In genomic region chr10:14513061-14513460, GRCh38 we compare ENCODE assay signal across 19 cellular contexts.
A peak's percentile ranks its signal among the peaks of the same experiment; 100 is the strongest.
DNase-seq lines count a peak whose midpoint lies in the region; ATAC-seq and TF ChIP-seq lines count a peak whose summit lies in the region.
"Had no signal": no experiment of that assay in that cellular context is flagged by ENCODE, and none has a peak within 500 bp of the region (broad histone marks: within the 10 kb centered on the region; RNA-seq: fewer than 3 reads in every experiment).

No MANE protein-coding gene starts in this region.

- H3K27me3 ChIP-seq in CD4-positive, CD25-positive, alpha-beta regulatory T cell (ENCODE audit: control insufficient read depth, insufficient read depth, low read length): no peaks in the 10 kb centered on the region
- no peaks in the 10 kb centered on the region for H3K27me3 ChIP-seq in effector memory CD4-positive, alpha-beta T cell (replicated peaks; ENCODE audit: control insufficient read depth, insufficient read depth, low read length, poor library complexity, severe bottlenecking)
- H3K27me3 ChIP-seq in muscle layer of duodenum (ENCODE audit: low read depth, low read length): no peaks in the 10 kb centered on the region
- H3K27me3 ChIP-seq: BLaER1 had no signal

- CTCF ChIA-PET in activated CD4-positive, alpha-beta T cell treated with anti-CD3 and anti-CD28 coated beads for 36 hours (lab: Charles Lee): no interaction called here

- peaks cover 1% of the 10 kb centered on the region for H3K4me1 ChIP-seq in CD4-positive, CD25-positive, alpha-beta regulatory T cell (ENCODE audit: control insufficient read depth, insufficient read depth, low read length, poor library complexity, severe bottlenecking)
- peaks cover 2% of the 10 kb centered on the region for H3K4me1 ChIP-seq in effector memory CD4-positive, alpha-beta T cell (ENCODE audit: control insufficient read depth, insufficient read depth, low read length, poor library complexity, severe bottlenecking)
- no peaks in the 10 kb centered on the region for H3K4me1 ChIP-seq in muscle layer of duodenum (ENCODE audit: control insufficient read depth in 1 of 2, insufficient read depth in 2 of 2, low read length in 2 of 2)

- peaks cover 50% of the 10 kb centered on the region for H3K36me3 ChIP-seq in CD4-positive, CD25-positive, alpha-beta regulatory T cell (ENCODE audit: control insufficient read depth, insufficient read depth, low read length)
- H3K36me3 ChIP-seq in effector memory CD4-positive, alpha-beta T cell (ENCODE audit: control insufficient read depth, insufficient read depth, low read length): peaks cover 34% of the 10 kb centered on the region
- peaks cover 3 to 12% of the 10 kb centered on the region in 2 donors for H3K36me3 ChIP-seq in muscle layer of duodenum (ENCODE audit: control insufficient read depth in 1 of 2, insufficient read depth in 2 of 2, low read length in 2 of 2)

- H3K36me3 Mint-ChIP-seq in activated CD4-positive, alpha-beta T cell treated with anti-CD3 and anti-CD28 coated beads for 36 hours (ENCODE audit: low read depth): peaks cover 54% of the 10 kb centered on the region
- peaks cover 46% of the 10 kb centered on the region for H3K36me3 Mint-ChIP-seq in CD4-positive, CD25-positive, alpha-beta regulatory T cell
- H3K36me3 Mint-ChIP-seq in HFFc6 (ENCODE audit: low read depth): peaks cover 5% of the 10 kb centered on the region

- H3K4me3 ChIP-seq in CD4-positive, CD25-positive, alpha-beta regulatory T cell (ENCODE audit: low read depth, low read length): no peak overlapping the region
- no peak overlapping the region for H3K4me3 ChIP-seq in effector memory CD4-positive, alpha-beta T cell (ENCODE audit: insufficient read depth, low read depth, low read length, poor library complexity, severe bottlenecking)
- no peak overlapping the region for H3K4me3 ChIP-seq in muscle layer of duodenum (ENCODE audit: low read depth in 1 of 2, low read length in 2 of 2)
- H3K4me3 ChIP-seq: BLaER1, K562 had no signal

- H3K27me3 Mint-ChIP-seq in activated CD4-positive, alpha-beta T cell treated with anti-CD3 and anti-CD28 coated beads for 36 hours: no peaks in the 10 kb centered on the region
- no peaks in the 10 kb centered on the region for H3K27me3 Mint-ChIP-seq in CD4-positive, CD25-positive, alpha-beta regulatory T cell
- H3K27me3 Mint-ChIP-seq in HFFc6 (ENCODE audit: insufficient read depth): no peaks in the 10 kb centered on the region
- H3K27me3 Mint-ChIP-seq: CD8-positive, alpha-beta memory T cell had no signal

- intact Hi-C loops in activated CD4-positive, alpha-beta T cell treated with anti-CD3 and anti-CD28 coated beads for 36 hours (cut with DNase I, micrococcal nuclease): no loop called here

- DNase-seq in activated CD4-positive, alpha-beta T cell treated with anti-CD3 and anti-CD28 coated beads for 36 hours: no peak
- DNase-seq in activated CD4-positive, alpha-beta T cell treated with anti-CD3 and anti-CD28 coated beads, Interleukin-2, amount 50 U/mL, for 48 hours: no peak
- no peak for DNase-seq in CD4-positive, CD25-positive, alpha-beta regulatory T cell
- DNase-seq in effector memory CD4-positive, alpha-beta T cell: no peak
- no peak for DNase-seq in HFFc6
- no peak for DNase-seq in stimulated activated CD4-positive, alpha-beta T cell treated with anti-CD3 and anti-CD28 coated beads, Interleukin-2, amount 100 ng/mL, for 24 hours
- DNase-seq: 8988T; CD8-positive, alpha-beta memory T cell; NCI-H1417; NCI-H187; NCI-H2107; NCI-H510A; NCI-H748 treated with DMSO at 0.1 percent for 48 hours; NK-92 treated with Interleukin-12 subunit alpha and Interleukin-12 subunit beta, amount 100 ng/mL, for 24 hours had no signal

- peak overlapping the region; percentile 1 for H3K27ac Mint-ChIP-seq in activated CD4-positive, alpha-beta T cell treated with anti-CD3 and anti-CD28 coated beads for 36 hours
- H3K27ac Mint-ChIP-seq in CD4-positive, CD25-positive, alpha-beta regulatory T cell: peak overlapping the region in 2 of 3 donors; percentile 56 to 68
- no peak overlapping the region for H3K27ac Mint-ChIP-seq in HFFc6

- ATAC-seq in activated CD4-positive, alpha-beta T cell treated with anti-CD3 and anti-CD28 coated beads for 36 hours: no peak
- no peak for ATAC-seq in CD4-positive, CD25-positive, alpha-beta regulatory T cell (ENCODE audit: low read depth in 2 of 2)
- ATAC-seq in esophagus mucosa: no peak
- ATAC-seq: K562, Right ventricle myocardium inferior had no signal

- peaks cover 12% of the 10 kb centered on the region for H3K4me1 Mint-ChIP-seq in activated CD4-positive, alpha-beta T cell treated with anti-CD3 and anti-CD28 coated beads for 36 hours
- H3K4me1 Mint-ChIP-seq in CD4-positive, CD25-positive, alpha-beta regulatory T cell: peaks cover 7 to 12% (median 8%) of the 10 kb centered on the region in 4 donors
- H3K4me1 Mint-ChIP-seq in HFFc6 (ENCODE audit: low read depth): no peaks in the 10 kb centered on the region

- peaks cover 10% of the 10 kb centered on the region for H3K9me3 Mint-ChIP-seq in activated CD4-positive, alpha-beta T cell treated with anti-CD3 and anti-CD28 coated beads for 36 hours (ENCODE audit: low read depth)
- H3K9me3 Mint-ChIP-seq in CD4-positive, CD25-positive, alpha-beta regulatory T cell: peaks cover 0 to 7% (median 0%) of the 10 kb centered on the region in 7 donors
- H3K9me3 Mint-ChIP-seq in HFFc6: no peaks in the 10 kb centered on the region

- POLR2A ChIA-PET in activated CD4-positive, alpha-beta T cell treated with anti-CD3 and anti-CD28 coated beads for 36 hours (lab: Charles Lee): no interaction called here

- H3K9me3 ChIP-seq in CD4-positive, CD25-positive, alpha-beta regulatory T cell (ENCODE audit: control insufficient read depth in 2 of 2, low read length in 2 of 2): peaks cover 0 to 3% of the 10 kb centered on the region in 2 experiments
- no peaks in the 10 kb centered on the region for H3K9me3 ChIP-seq in effector memory CD4-positive, alpha-beta T cell (ENCODE audit: control insufficient read depth, low read length)
- H3K9me3 ChIP-seq in muscle layer of duodenum (ENCODE audit: control insufficient read depth in 1 of 2, low read length in 2 of 2): no peaks in the 10 kb centered on the region

- no peak overlapping the region for H3K27ac ChIP-seq in CD4-positive, CD25-positive, alpha-beta regulatory T cell (ENCODE audit: insufficient read depth, low read length, poor library complexity, severe bottlenecking)
- H3K27ac ChIP-seq in effector memory CD4-positive, alpha-beta T cell (ENCODE audit: insufficient read depth, low read length, poor library complexity, severe bottlenecking): peak overlapping the region; percentile 3
- peak overlapping the region; percentile 14 for H3K27ac ChIP-seq in muscle layer of duodenum (ENCODE audit: low read length)
- H3K27ac ChIP-seq: BLaER1 had no signal

- no peak overlapping the region for H3K4me3 Mint-ChIP-seq in activated CD4-positive, alpha-beta T cell treated with anti-CD3 and anti-CD28 coated beads for 36 hours
- no peak overlapping the region for H3K4me3 Mint-ChIP-seq in CD4-positive, CD25-positive, alpha-beta regulatory T cell
- no peak overlapping the region for H3K4me3 Mint-ChIP-seq in HFFc6
- H3K4me3 Mint-ChIP-seq: CD8-positive, alpha-beta memory T cell had no signal

- TF ChIP-seq CTCF in HFFc6 (IDR thresholded peaks at IDR 0.05): no peak
